Comparison of ENCODE assay signal across 34 cellular contexts in the genomic region with DNA sequence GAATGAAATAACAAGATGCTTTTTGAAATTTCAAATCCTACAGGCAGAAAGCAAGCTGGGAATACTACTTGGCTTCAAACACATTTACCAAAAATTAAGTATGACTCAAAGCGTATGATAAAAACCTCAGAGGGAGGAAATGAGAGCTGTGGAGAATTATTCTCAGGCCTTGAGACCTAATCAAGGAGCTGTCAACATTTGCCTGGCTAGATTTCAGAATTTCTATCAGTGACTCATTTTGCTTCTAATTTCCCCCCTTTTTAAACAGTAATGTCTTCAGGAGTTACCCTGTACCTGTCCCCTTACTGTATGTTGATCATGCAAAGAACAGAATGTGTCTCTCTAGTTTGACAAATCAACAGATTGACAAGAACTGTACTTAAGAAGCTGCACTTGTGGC.
"Had no signal": no experiment of that assay in that cellular context is flagged by ENCODE, and none has a peak within 500 bp of the region (broad histone marks: within the 10 kb centered on the region; RNA-seq: fewer than 3 reads in every experiment).

No MANE protein-coding gene starts in this region.

- H3K4me3 Mint-ChIP-seq: activated CD4-positive, alpha-beta memory T cell treated with anti-CD3 and anti-CD28 coated beads for 36 hours; activated CD4-positive, alpha-beta T cell treated with anti-CD3 and anti-CD28 coated beads for 36 hours; activated naive CD4-positive, alpha-beta T cell treated with anti-CD3 and anti-CD28 coated beads for 36 hours; activated T-cell treated with anti-CD3 and anti-CD28 coated beads, Interleukin-2, amount 50 U/mL, for 4 hours; activated T-helper 1 cell treated with anti-CD3 and anti-CD28 coated beads, Interleukin-12 subunit alpha, Interleukin-12 subunit beta, Interleukin-2, Interleukin-4 antibody, amounts not matched to agents 30 ng/mL and 10 ng/mL and 1 ng/mL, durations not matched to agents 14 hours and 24 hours and 36 hours; T-helper 1 cell treated with Interleukin-12 subunit alpha and Interleukin-12 subunit beta and Interleukin-4 antibody, amounts not matched to agents 30 μg/mL and 1 μg/mL, for 36 hours; T-helper 2 cell treated with Interferon-gamma antibody and Interleukin-4, amounts not matched to agents 5 μg/mL and 100 μg/mL, for 36 hours had no signal

- H3K27me3 ChIP-seq: adrenal gland, body of pancreas, breast epithelium, MG63, SJSA1 had no signal

- DNase-seq: activated CD4-positive, alpha-beta memory T cell treated with anti-CD3 and anti-CD28 coated beads for 36 hours; activated CD4-positive, alpha-beta T cell treated with anti-CD3 and anti-CD28 coated beads for 36 hours; activated CD4-positive, alpha-beta T cell treated with anti-CD3 and anti-CD28 coated beads, Interleukin-2, amount 50 U/mL, for 1 hour; activated CD8-positive, alpha-beta memory T cell treated with anti-CD3 and anti-CD28 coated beads, Interleukin-2, amount 50 U/mL, for 4 hours; activated gamma-delta T cell treated with Interleukin-2 at 50 U/mL for 16 hours; activated naive CD4-positive, alpha-beta T cell treated with anti-CD3 and anti-CD28 coated beads for 36 hours; activated T-cell treated with anti-CD3 and anti-CD28 coated beads for 4 hours; activated T-cell treated with anti-CD3 and anti-CD28 coated beads, Interleukin-2, amount 50 U/mL, for 4 hours; adrenal gland; anterior cingulate cortex; body of pancreas; Kasumi-1; KG1; MG63; NCI-H1048; NCI-H1105 treated with DMSO at 0.1 percent for 48 hours; NCI-H1436; NCI-H1694 treated with DMSO at 0.1 percent for 48 hours; NCI-H2029; NCI-H2107; NCI-H2171; NCI-H510A; NCI-H526; NCI-H748 treated with DMSO at 0.1 percent for 48 hours; PC-9; SHP77; SK-N-SH had no signal

- H3K27me3 Mint-ChIP-seq: activated CD4-positive, alpha-beta memory T cell treated with anti-CD3 and anti-CD28 coated beads for 36 hours; activated CD4-positive, alpha-beta T cell treated with anti-CD3 and anti-CD28 coated beads for 36 hours had no signal

- H3K9me3 ChIP-seq: adrenal gland, SK-N-SH had no signal

- H3K9ac ChIP-seq: SK-N-SH had no signal

- H3K4me1 Mint-ChIP-seq: activated CD4-positive, alpha-beta T cell treated with anti-CD3 and anti-CD28 coated beads for 36 hours had no signal

- H3K36me3 Mint-ChIP-seq: activated naive CD4-positive, alpha-beta T cell treated with anti-CD3 and anti-CD28 coated beads, Interleukin-2, amount 50 U/mL, for 72 hours had no signal

- ATAC-seq: activated CD4-positive, alpha-beta T cell treated with anti-CD3 and anti-CD28 coated beads for 36 hours; activated naive CD4-positive, alpha-beta T cell treated with anti-CD3 and anti-CD28 coated beads, Interleukin-2, amount 50 U/mL, for 72 hours; activated T-cell treated with anti-CD3 and anti-CD28 coated beads, Interleukin-2, amount 50 U/mL, for 4 hours; body of pancreas had no signal

- H3K36me3 ChIP-seq: adrenal gland, breast epithelium, MG63, SJSA1 had no signal

- H2AFZ ChIP-seq: PC-9 had no signal

- H3K27ac ChIP-seq: adrenal gland, body of pancreas, breast epithelium, PC-9, SJSA1 had no signal

- H3K4me2 ChIP-seq: PC-9, SK-N-SH had no signal

- FAIRE-seq: TTC549 had no signal

- H3K27ac Mint-ChIP-seq: activated CD4-positive, alpha-beta memory T cell treated with anti-CD3 and anti-CD28 coated beads for 36 hours; activated CD4-positive, alpha-beta T cell treated with anti-CD3 and anti-CD28 coated beads for 36 hours; activated naive CD4-positive, alpha-beta T cell treated with anti-CD3 and anti-CD28 coated beads for 36 hours; activated naive CD4-positive, alpha-beta T cell treated with anti-CD3 and anti-CD28 coated beads, Interleukin-2, amount 50 U/mL, for 72 hours; activated T-helper 1 cell treated with anti-CD3 and anti-CD28 coated beads, Interleukin-12 subunit alpha, Interleukin-12 subunit beta, Interleukin-2, Interleukin-4 antibody, amounts not matched to agents 30 ng/mL and 10 ng/mL and 1 ng/mL, durations not matched to agents 14 hours and 24 hours and 36 hours; T-helper 1 cell treated with Interleukin-12 subunit alpha and Interleukin-12 subunit beta and Interleukin-4 antibody, amounts not matched to agents 30 μg/mL and 1 μg/mL, for 36 hours; T-helper 2 cell treated with Interferon-gamma antibody and Interleukin-4, amounts not matched to agents 5 μg/mL and 100 μg/mL, for 36 hours had no signal

- H3K4me1 ChIP-seq: adrenal gland, body of pancreas, breast epithelium, SJSA1 had no signal

- H3K4me3 ChIP-seq: adrenal gland, body of pancreas, breast epithelium, MG63, PC-9, SJSA1 had no signal
